ENCODE assay signal across 22 cellular contexts in genomic region chr10:1635340-1635739, GRCh38.
DNase-seq lines count a peak whose midpoint lies in the region; ATAC-seq and TF ChIP-seq lines count a peak whose summit lies in the region.
"Had no signal": no experiment of that assay in that cellular context is flagged by ENCODE, and none has a peak within 500 bp of the region (broad histone marks: within the 10 kb centered on the region; RNA-seq: fewer than 3 reads in every experiment).

No MANE protein-coding gene starts in this region.

- TF ChIP-seq CTCF in right atrium auricular region (IDR thresholded peaks at IDR 0.05) (no peak), WTC11 (IDR thresholded peaks at IDR 0.05) (no peak), endodermal cell (conservative IDR thresholded peaks at IDR 0.05) (no peak), osteocyte (IDR thresholded peaks at IDR 0.05) (no peak)

- H3K9me3 Mint-ChIP-seq in WTC11: peaks cover 8% of the 10 kb centered on the region
- H3K9me3 Mint-ChIP-seq in endodermal cell: no peaks in the 10 kb centered on the region
- no peaks in the 10 kb centered on the region for H3K9me3 Mint-ChIP-seq in osteocyte (ENCODE audit: unreplicated experiment)
- H3K9me3 Mint-ChIP-seq: CD8-positive, alpha-beta T cell had no signal

- ATAC-seq in left ventricle myocardium superior (no peak), WTC11 (peak; percentile 74), GM18868 (IDR thresholded peaks at IDR 0.05; ENCODE audit: unreplicated experiment) (no peak)
- ATAC-seq: A549; CD8-positive, alpha-beta T cell; GM12878 had no signal

- H3K4me3 ChIP-seq in right atrium auricular region (no peak overlapping the region), endodermal cell (ENCODE audit: low read length) (no peak overlapping the region)
- H3K4me3 ChIP-seq: A549, GM12878 had no signal

- H3K36me3 ChIP-seq in right atrium auricular region: no peaks in the 10 kb centered on the region
- no peaks in the 10 kb centered on the region for H3K36me3 ChIP-seq in endodermal cell (ENCODE audit: control insufficient read depth, insufficient read depth, low read length)

- H3K4me1 Mint-ChIP-seq in WTC11: peaks cover 2% of the 10 kb centered on the region
- no peaks in the 10 kb centered on the region for H3K4me1 Mint-ChIP-seq in endodermal cell
- H3K4me1 Mint-ChIP-seq in osteocyte (ENCODE audit: unreplicated experiment): peaks cover 4% of the 10 kb centered on the region

- peaks cover 2% of the 10 kb centered on the region; the same call in 1 of the 2 replicates for H3K27me3 Mint-ChIP-seq in WTC11 (ENCODE audit: low read depth)
- no peaks in the 10 kb centered on the region for H3K27me3 Mint-ChIP-seq in endodermal cell (ENCODE audit: insufficient read depth)
- peaks cover 5% of the 10 kb centered on the region for H3K27me3 Mint-ChIP-seq in osteocyte (ENCODE audit: unreplicated experiment)

- H3K27ac Mint-ChIP-seq in WTC11 (no peak overlapping the region), endodermal cell (no peak overlapping the region), osteocyte (ENCODE audit: unreplicated experiment) (no peak overlapping the region)
- H3K27ac Mint-ChIP-seq: CD8-positive, alpha-beta T cell; HFFc6 had no signal

- 77 to 81% methylated on average over 11 of the region's 11 CpGs for WGBS in endodermal cell (ENCODE audit: insufficient coverage in 1 of 2, insufficient read length in 1 of 2), 2 experiments

- intact Hi-C loops in left ventricle myocardium superior (cut with micrococcal nuclease): no loop called here

- DNase-seq in right atrium auricular region (ENCODE audit: low spot score): peak; percentile 42
- no peak for DNase-seq in left ventricle myocardium superior
- no peak for DNase-seq in WTC11 (ENCODE audit: low spot score)
- DNase-seq in endodermal cell: peak; percentile 42
- peak; percentile 69 for DNase-seq in osteocyte (ENCODE audit: extremely low spot score, unreplicated experiment)
- DNase-seq in NCI-H345 (lab: John Stamatoyannopoulos, UW): no peak
- DNase-seq in activated CD4-positive, alpha-beta T cell treated with anti-CD3 and anti-CD28 coated beads for 4 hours: no peak
- DNase-seq: AML-193; Calu3; CD8-positive, alpha-beta T cell; DMS53; DND-41; EL; GOT3; HCEC 1CT; HFFc6; IMR-90; KBM-7 had no signal

- H3K36me3 Mint-ChIP-seq in WTC11: 0 out of 2 replicates have a peak, but pooled peaks cover 2% of the 10 kb centered on the region
- H3K36me3 Mint-ChIP-seq in endodermal cell (ENCODE audit: low read depth): no peaks in the 10 kb centered on the region
- peaks cover 2% of the 10 kb centered on the region for H3K36me3 Mint-ChIP-seq in osteocyte (ENCODE audit: unreplicated experiment)
- H3K36me3 Mint-ChIP-seq: CD8-positive, alpha-beta T cell had no signal

- H3K4me3 Mint-ChIP-seq in WTC11 (no peak overlapping the region), endodermal cell (no peak overlapping the region), osteocyte (ENCODE audit: unreplicated experiment) (no peak overlapping the region)
- H3K4me3 Mint-ChIP-seq: CD8-positive, alpha-beta T cell; HFFc6 had no signal

- CTCF ChIA-PET in WTC11 (lab: Charles Lee): interaction anchor here (1.0 kb wide), 1 partner anchor 214 kb away, joined by 3 read pairs; no protein-coding TSS in a partner anchor

- H3K9ac ChIP-seq in endodermal cell (ENCODE audit: extremely low read depth, low read length, poor library complexity, severe bottlenecking): no peak overlapping the region

- no peak overlapping the region for H3K27ac ChIP-seq in right atrium auricular region
- H3K27ac ChIP-seq in endodermal cell (ENCODE audit: low read depth, low read length): no peak overlapping the region
- H3K27ac ChIP-seq: 22Rv1, A549 had no signal

- H3K4me1 ChIP-seq in right atrium auricular region (no peaks in the 10 kb centered on the region), endodermal cell (ENCODE audit: control insufficient read depth, insufficient read depth, low read length) (no peaks in the 10 kb centered on the region)
- H3K4me1 ChIP-seq: A549 had no signal

- POLR2A ChIA-PET in WTC11 (lab: Charles Lee): no interaction called here

- no peaks in the 10 kb centered on the region for H3K27me3 ChIP-seq in right atrium auricular region
- H3K27me3 ChIP-seq in endodermal cell (ENCODE audit: control insufficient read depth, insufficient read depth, low read length, poor library complexity, severe bottlenecking): no peaks in the 10 kb centered on the region

- H3K9me3 ChIP-seq in right atrium auricular region: no peaks in the 10 kb centered on the region
- no peaks in the 10 kb centered on the region for H3K9me3 ChIP-seq in endodermal cell (ENCODE audit: control insufficient read depth, low read length)
- H3K9me3 ChIP-seq: A549 had no signal

TF ChIP-seq in WTC11, 78 proteins besides CTCF, POLR2A, EP300 and RAD21 (continues in another document):
- TF ChIP-seq NR3C1 (CRISPR knock-in tag; conservative IDR thresholded peaks at IDR 0.05; ENCODE audit: low read depth): no peak
- TF ChIP-seq ZNF425 (CRISPR knock-in tag; conservative IDR thresholded peaks at IDR 0.05): no peak
- no peak for TF ChIP-seq USF1 (CRISPR knock-in tag; IDR thresholded peaks at IDR 0.05)
- TF ChIP-seq ZNF219 (CRISPR knock-in tag; IDR thresholded peaks at IDR 0.05; ENCODE audit: borderline replicate concordance): no peak
- no peak for TF ChIP-seq ZNF396 (CRISPR knock-in tag; IDR thresholded peaks at IDR 0.05; ENCODE audit: borderline replicate concordance)
- no peak for TF ChIP-seq ELF4 (CRISPR knock-in tag; IDR thresholded peaks at IDR 0.05; ENCODE audit: low read depth)
- TF ChIP-seq IRF1 (CRISPR knock-in tag; IDR thresholded peaks at IDR 0.05): no peak
- TF ChIP-seq ZNF671 (CRISPR knock-in tag; IDR thresholded peaks at IDR 0.05): no peak
- no peak for TF ChIP-seq ZNF512 (CRISPR knock-in tag; IDR thresholded peaks at IDR 0.05; ENCODE audit: borderline replicate concordance)
- no peak for TF ChIP-seq ZNF416 (CRISPR knock-in tag; IDR thresholded peaks at IDR 0.05)
- no peak for TF ChIP-seq ZBTB21 (CRISPR knock-in tag; IDR thresholded peaks at IDR 0.05; ENCODE audit: borderline replicate concordance)
- no peak for TF ChIP-seq EMX1 (CRISPR knock-in tag; IDR thresholded peaks at IDR 0.05)
- TF ChIP-seq PRRX2 (CRISPR knock-in tag; IDR thresholded peaks at IDR 0.05): no peak
- no peak for TF ChIP-seq CDX4 (CRISPR knock-in tag; IDR thresholded peaks at IDR 0.05; ENCODE audit: borderline replicate concordance)
- TF ChIP-seq FOXP1 (CRISPR knock-in tag; IDR thresholded peaks at IDR 0.05; ENCODE audit: borderline replicate concordance): no peak
- TF ChIP-seq NFYB (CRISPR knock-in tag; conservative IDR thresholded peaks at IDR 0.05; ENCODE audit: low read depth): no peak
- TF ChIP-seq ATF1 (CRISPR knock-in tag; IDR thresholded peaks at IDR 0.05): no peak

Comparison
In these comparisons a context has a peak if more than half of its experiments do, and no peak if none do; other contexts are left out.
1. DNase-seq: peak in right atrium auricular region (single experiment), endodermal cell (single experiment) and osteocyte (single experiment); none in left ventricle myocardium superior (single experiment), WTC11 (single experiment), NCI-H345 (single experiment) and activated CD4-positive, alpha-beta T cell treated with anti-CD3 and anti-CD28 coated beads for 4 hours (0 of 2).